3 cellular contexts compared by ENCODE assay signal in genomic region chr7:129556607-129557120, GRCh38.
TF ChIP-seq lines count a peak whose summit lies in the region.

No MANE protein-coding gene starts in this region.

TF ChIP-seq in SK-N-SH, 30 proteins besides CTCF, POLR2A, EP300 and RAD21 (continues in another document):
- TF ChIP-seq JUND (IDR thresholded peaks at IDR 0.05): no peak
- TF ChIP-seq TEAD4 (IDR thresholded peaks at IDR 0.05; ENCODE audit: borderline replicate concordance, insufficient read depth): no peak
- no peak for TF ChIP-seq SMC3 (IDR thresholded peaks at IDR 0.05; ENCODE audit: low read depth, low read length)
- no peak for TF ChIP-seq EZH2phosphoT487 (IDR thresholded peaks at IDR 0.05; ENCODE audit: borderline replicate concordance, low read depth)
- TF ChIP-seq RFX5 (IDR thresholded peaks at IDR 0.05; ENCODE audit: low read length): no peak
- no peak for TF ChIP-seq NFIC (IDR thresholded peaks at IDR 0.05; ENCODE audit: borderline replicate concordance)
- TF ChIP-seq FOXM1 (IDR thresholded peaks at IDR 0.05; ENCODE audit: low read depth): no peak
- no peak for TF ChIP-seq MEF2A (IDR thresholded peaks at IDR 0.05; ENCODE audit: borderline replicate concordance, low read depth)
- TF ChIP-seq, protein P1, sequence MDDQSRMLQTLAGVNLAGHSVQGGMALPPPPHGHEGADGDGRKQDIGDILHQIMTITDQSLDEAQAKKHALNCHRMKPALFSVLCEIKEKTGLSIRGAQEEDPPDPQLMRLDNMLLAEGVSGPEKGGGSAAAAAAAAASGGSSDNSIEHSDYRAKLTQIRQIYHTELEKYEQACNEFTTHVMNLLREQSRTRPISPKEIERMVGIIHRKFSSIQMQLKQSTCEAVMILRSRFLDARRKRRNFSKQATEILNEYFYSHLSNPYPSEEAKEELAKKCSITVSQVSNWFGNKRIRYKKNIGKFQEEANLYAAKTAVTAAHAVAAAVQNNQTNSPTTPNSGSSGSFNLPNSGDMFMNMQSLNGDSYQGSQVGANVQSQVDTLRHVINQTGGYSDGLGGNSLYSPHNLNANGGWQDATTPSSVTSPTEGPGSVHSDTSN (IDR thresholded peaks at IDR 0.05): no peak
- TF ChIP-seq MAX (IDR thresholded peaks at IDR 0.05; ENCODE audit: low read depth): no peak
- TF ChIP-seq, protein P2, sequence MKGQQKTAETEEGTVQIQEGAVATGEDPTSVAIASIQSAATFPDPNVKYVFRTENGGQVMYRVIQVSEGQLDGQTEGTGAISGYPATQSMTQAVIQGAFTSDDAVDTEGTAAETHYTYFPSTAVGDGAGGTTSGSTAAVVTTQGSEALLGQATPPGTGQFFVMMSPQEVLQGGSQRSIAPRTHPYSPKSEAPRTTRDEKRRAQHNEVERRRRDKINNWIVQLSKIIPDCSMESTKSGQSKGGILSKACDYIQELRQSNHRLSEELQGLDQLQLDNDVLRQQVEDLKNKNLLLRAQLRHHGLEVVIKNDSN (IDR thresholded peaks at IDR 0.05; ENCODE audit: borderline replicate concordance, low read depth): no peak
- TF ChIP-seq IRF3 (IDR thresholded peaks at IDR 0.05; ENCODE audit: low read depth, low read length): no peak
- TF ChIP-seq GABPA (IDR thresholded peaks at IDR 0.05; ENCODE audit: low read depth): no peak
- TF ChIP-seq, protein P3, sequence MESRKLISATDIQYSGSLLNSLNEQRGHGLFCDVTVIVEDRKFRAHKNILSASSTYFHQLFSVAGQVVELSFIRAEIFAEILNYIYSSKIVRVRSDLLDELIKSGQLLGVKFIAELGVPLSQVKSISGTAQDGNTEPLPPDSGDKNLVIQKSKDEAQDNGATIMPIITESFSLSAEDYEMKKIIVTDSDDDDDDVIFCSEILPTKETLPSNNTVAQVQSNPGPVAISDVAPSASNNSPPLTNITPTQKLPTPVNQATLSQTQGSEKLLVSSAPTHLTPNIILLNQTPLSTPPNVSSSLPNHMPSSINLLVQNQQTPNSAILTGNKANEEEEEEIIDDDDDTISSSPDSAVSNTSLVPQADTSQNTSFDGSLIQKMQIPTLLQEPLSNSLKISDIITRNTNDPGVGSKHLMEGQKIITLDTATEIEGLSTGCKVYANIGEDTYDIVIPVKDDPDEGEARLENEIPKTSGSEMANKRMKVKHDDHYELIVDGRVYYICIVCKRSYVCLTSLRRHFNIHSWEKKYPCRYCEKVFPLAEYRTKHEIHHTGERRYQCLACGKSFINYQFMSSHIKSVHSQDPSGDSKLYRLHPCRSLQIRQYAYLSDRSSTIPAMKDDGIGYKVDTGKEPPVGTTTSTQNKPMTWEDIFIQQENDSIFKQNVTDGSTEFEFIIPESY (IDR thresholded peaks at IDR 0.05; ENCODE audit: borderline replicate concordance, low read depth): no peak
- no peak for TF ChIP-seq POLR2AphosphoS5 (IDR thresholded peaks at IDR 0.05; ENCODE audit: low read depth, low read length)
- no peak for TF ChIP-seq SIN3A (IDR thresholded peaks at IDR 0.05; ENCODE audit: borderline replicate concordance, low read depth, low read length)
- no peak for TF ChIP-seq ELF1 (IDR thresholded peaks at IDR 0.05)
- no peak for TF ChIP-seq NRF1 (IDR thresholded peaks at IDR 0.05; ENCODE audit: low read depth, low read length)

TF ChIP-seq in SK-N-SH treated with all-trans-retinoic acid at 6 μM for 48 hours, 23 proteins besides CTCF, POLR2A, EP300 and RAD21 (continues in another document):
- no peak for TF ChIP-seq ZNF70 (CRISPR knock-in tag; IDR thresholded peaks at IDR 0.05)
- TF ChIP-seq ARNTL (CRISPR knock-in tag; IDR thresholded peaks at IDR 0.05; ENCODE audit: borderline replicate concordance, low read depth): no peak
- no peak for TF ChIP-seq ESRRG (CRISPR knock-in tag; IDR thresholded peaks at IDR 0.05)
- no peak for TF ChIP-seq ISL1 (CRISPR knock-in tag; IDR thresholded peaks at IDR 0.05)
- no peak for TF ChIP-seq ZFP3 (CRISPR knock-in tag; IDR thresholded peaks at IDR 0.05)
- TF ChIP-seq TSHZ2 (CRISPR knock-in tag; IDR thresholded peaks at IDR 0.05): no peak
- no peak for TF ChIP-seq PATZ1 (CRISPR knock-in tag; IDR thresholded peaks at IDR 0.05; ENCODE audit: borderline replicate concordance)
- no peak for TF ChIP-seq CSDC2 (CRISPR knock-in tag; IDR thresholded peaks at IDR 0.05)
- TF ChIP-seq BACH2 (CRISPR knock-in tag; IDR thresholded peaks at IDR 0.05; ENCODE audit: borderline replicate concordance): no peak
- no peak for TF ChIP-seq GLIS3 (CRISPR knock-in tag; IDR thresholded peaks at IDR 0.05)
- TF ChIP-seq CREB5 (CRISPR knock-in tag; IDR thresholded peaks at IDR 0.05; ENCODE audit: low read depth): no peak
- TF ChIP-seq TCF4 (CRISPR knock-in tag; IDR thresholded peaks at IDR 0.05; ENCODE audit: borderline replicate concordance): no peak
- TF ChIP-seq SNAI2 (CRISPR knock-in tag; IDR thresholded peaks at IDR 0.05): no peak
- TF ChIP-seq ZNF8 (CRISPR knock-in tag; IDR thresholded peaks at IDR 0.05): no peak
- no peak for TF ChIP-seq OSR1 (CRISPR knock-in tag; IDR thresholded peaks at IDR 0.05)
- no peak for TF ChIP-seq RARB (CRISPR knock-in tag; IDR thresholded peaks at IDR 0.05)
- TF ChIP-seq ZFP30 (CRISPR knock-in tag; IDR thresholded peaks at IDR 0.05): no peak
- TF ChIP-seq PPARA (CRISPR knock-in tag; IDR thresholded peaks at IDR 0.05; ENCODE audit: borderline replicate concordance): no peak

TF ChIP-seq in IMR-90, 13 proteins besides CTCF, POLR2A, EP300 and RAD21:
- no peak for TF ChIP-seq FOS (IDR thresholded peaks at IDR 0.05; ENCODE audit: low read depth, low read length)
- no peak for TF ChIP-seq CEBPB (IDR thresholded peaks at IDR 0.05; ENCODE audit: low read depth, low read length)
- TF ChIP-seq, protein P4, sequence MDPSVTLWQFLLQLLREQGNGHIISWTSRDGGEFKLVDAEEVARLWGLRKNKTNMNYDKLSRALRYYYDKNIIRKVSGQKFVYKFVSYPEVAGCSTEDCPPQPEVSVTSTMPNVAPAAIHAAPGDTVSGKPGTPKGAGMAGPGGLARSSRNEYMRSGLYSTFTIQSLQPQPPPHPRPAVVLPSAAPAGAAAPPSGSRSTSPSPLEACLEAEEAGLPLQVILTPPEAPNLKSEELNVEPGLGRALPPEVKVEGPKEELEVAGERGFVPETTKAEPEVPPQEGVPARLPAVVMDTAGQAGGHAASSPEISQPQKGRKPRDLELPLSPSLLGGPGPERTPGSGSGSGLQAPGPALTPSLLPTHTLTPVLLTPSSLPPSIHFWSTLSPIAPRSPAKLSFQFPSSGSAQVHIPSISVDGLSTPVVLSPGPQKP (IDR thresholded peaks at IDR 0.05; ENCODE audit: borderline replicate concordance, low read depth, low read length): no peak
- TF ChIP-seq BHLHE40 (IDR thresholded peaks at IDR 0.05; ENCODE audit: low read depth, low read length): no peak
- no peak for TF ChIP-seq CHD1 (IDR thresholded peaks at IDR 0.05; ENCODE audit: low read depth, low read length)
- no peak for TF ChIP-seq RFX5 (IDR thresholded peaks at IDR 0.05; ENCODE audit: low read depth, low read length)
- no peak for TF ChIP-seq USF2 (IDR thresholded peaks at IDR 0.05; ENCODE audit: low read depth, low read length)
- TF ChIP-seq MXI1 (IDR thresholded peaks at IDR 0.05; ENCODE audit: borderline replicate concordance, low read depth, low read length): no peak
- no peak for TF ChIP-seq RCOR1 (IDR thresholded peaks at IDR 0.05; ENCODE audit: insufficient replicate concordance, low read length)
- TF ChIP-seq NFE2L2 (IDR thresholded peaks at IDR 0.05; ENCODE audit: low read depth, low read length): no peak
- no peak for TF ChIP-seq SMC3 (IDR thresholded peaks at IDR 0.05; ENCODE audit: low read depth, low read length)
- TF ChIP-seq MAFK (IDR thresholded peaks at IDR 0.05; ENCODE audit: low read depth, low read length): no peak
- TF ChIP-seq MAZ (IDR thresholded peaks at IDR 0.05; ENCODE audit: borderline replicate concordance, low read depth, low read length): no peak
